In the genomic region with DNA sequence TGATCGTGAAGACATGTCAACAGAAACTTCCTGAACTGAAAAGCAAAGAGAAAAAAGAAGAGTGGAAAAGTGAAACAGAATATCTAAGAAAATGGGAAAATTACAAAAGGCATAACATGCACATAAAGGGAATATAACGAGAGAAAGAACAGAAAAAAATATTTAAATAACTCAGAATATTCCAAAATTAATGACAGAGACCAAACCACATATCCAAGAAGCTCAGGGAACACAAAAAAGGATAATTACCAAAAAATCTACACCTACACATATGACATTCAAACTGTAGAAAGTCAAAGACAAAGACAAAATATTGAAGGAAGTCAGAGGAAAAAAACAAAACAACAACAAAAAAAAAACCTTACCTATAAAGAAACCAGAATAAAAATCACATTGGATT, we compare ENCODE assay signal across 37 cellular contexts.
"Had no signal": no experiment of that assay in that cellular context is flagged by ENCODE, and none has a peak within 500 bp of the region (broad histone marks: within the 10 kb centered on the region; RNA-seq: fewer than 3 reads in every experiment).

No MANE protein-coding gene starts in this region.

- H3K36me3 ChIP-seq: adrenal gland, ascending aorta, brain microvascular endothelial cell, breast epithelium, cardiac muscle cell had no signal

- H3K4me1 ChIP-seq: adrenal gland, ascending aorta, body of pancreas, breast epithelium had no signal

- H3K9me3 Mint-ChIP-seq: activated naive CD4-positive, alpha-beta T cell treated with anti-CD3 and anti-CD28 coated beads for 36 hours; activated T-helper 1 cell treated with anti-CD3 and anti-CD28 coated beads, Interleukin-12 subunit alpha, Interleukin-12 subunit beta, Interleukin-2, Interleukin-4 antibody, amounts not matched to agents 30 ng/mL and 10 ng/mL and 1 ng/mL, durations not matched to agents 14 hours and 24 hours and 36 hours; activated T-helper 2 cell treated with anti-CD3 and anti-CD28 coated beads, Interferon-gamma antibody, Interleukin-2, Interleukin-4, amounts not matched to agents 10 μg/mL and 5 μg/mL and 100 μg/mL, durations not matched to agents 14 hours and 24 hours and 36 hours; central memory CD8-positive, alpha-beta T cell had no signal

- H3K27ac ChIP-seq: adrenal gland, ascending aorta, body of pancreas, brain microvascular endothelial cell, breast epithelium, cardiac muscle cell had no signal

- H3K27me3 ChIP-seq: adrenal gland, ascending aorta, body of pancreas, brain microvascular endothelial cell, breast epithelium, cardiac muscle cell had no signal

- H3K4me1 Mint-ChIP-seq: activated naive CD4-positive, alpha-beta T cell treated with anti-CD3 and anti-CD28 coated beads, Interleukin-2, amount 10 ng/mL, durations not matched to agents 7 days and 5 days; activated naive CD4-positive, alpha-beta T cell treated with anti-CD3 and anti-CD28 coated beads, Interleukin-2, amount 50 U/mL, for 24 hours; activated naive CD8-positive, alpha-beta T cell treated with anti-CD3 and anti-CD28 coated beads for 36 hours; activated naive CD8-positive, alpha-beta T cell treated with anti-CD3 and anti-CD28 coated beads, Interleukin-2, amount 10 ng/mL, durations not matched to agents 7 days and 5 days; activated naive CD8-positive, alpha-beta T cell treated with anti-CD3 and anti-CD28 coated beads, Interleukin-2, amount 50 U/mL, for 24 hours; activated T-helper 17 cell treated with anti-CD3 and anti-CD28 coated beads, Interleukin-2, amount 50 U/mL, for 72 hours; central memory CD8-positive, alpha-beta T cell had no signal

- H3K9me3 ChIP-seq: adrenal gland, ascending aorta, body of pancreas, breast epithelium had no signal

- H3K36me3 Mint-ChIP-seq: activated naive CD4-positive, alpha-beta T cell treated with anti-CD3 and anti-CD28 coated beads, Interleukin-2, amount 10 ng/mL, durations not matched to agents 7 days and 5 days; brain had no signal

- DNase-seq: activated effector memory CD4-positive, alpha-beta T cell treated with anti-CD3 and anti-CD28 coated beads, Interleukin-2, amount 50 U/mL, for 16 hours; activated effector memory CD4-positive, alpha-beta T cell treated with Interleukin-2 at 50 U/mL for 16 hours; activated gamma-delta T cell; activated gamma-delta T cell treated with Interleukin-2 at 50 U/mL for 16 hours; activated naive CD4-positive, alpha-beta T cell; activated naive CD4-positive, alpha-beta T cell treated with anti-CD3 and anti-CD28 coated beads for 36 hours; activated naive CD4-positive, alpha-beta T cell treated with anti-CD3 and anti-CD28 coated beads, Interleukin-2, amount 10 ng/mL, durations not matched to agents 7 days and 5 days; activated naive CD4-positive, alpha-beta T cell treated with anti-CD3 and anti-CD28 coated beads, Interleukin-2, amount 50 U/mL, for 16 hours; activated naive CD4-positive, alpha-beta T cell treated with Interleukin-2 at 50 U/mL for 16 hours; activated naive CD8-positive, alpha-beta T cell treated with anti-CD3 and anti-CD28 coated beads for 36 hours; activated naive CD8-positive, alpha-beta T cell treated with anti-CD3 and anti-CD28 coated beads, Interleukin-2, amount 10 ng/mL, durations not matched to agents 7 days and 5 days; activated naive CD8-positive, alpha-beta T cell treated with anti-CD3 and anti-CD28 coated beads, Interleukin-2, amount 50 U/mL, for 24 hours; activated T-cell treated with anti-CD3 and anti-CD28 coated beads, Interleukin-2, amount 50 U/mL, for 24 hours; activated T-cell treated with anti-CD3 and anti-CD28 coated beads, Interleukin-2, amount 50 U/mL, for 4 hours; activated T-cell treated with anti-CD3 and anti-CD28 coated beads, Interleukin-2, amount 50 U/mL, for 48 hours; activated T-cell treated with anti-CD3 and anti-CD28 coated beads, Interleukin-2, amount 50 U/mL, for 72 hours; adrenal gland; amniotic stem cell; amygdala; anterior cingulate cortex; aorta; body of pancreas; brain microvascular endothelial cell; caudate nucleus; central memory CD4-positive, alpha-beta T cell; cerebellar nuclear complex had no signal

- H3K27ac Mint-ChIP-seq: activated naive CD4-positive, alpha-beta T cell treated with anti-CD3 and anti-CD28 coated beads for 36 hours; activated naive CD4-positive, alpha-beta T cell treated with anti-CD3 and anti-CD28 coated beads, Interleukin-2, amount 10 ng/mL, durations not matched to agents 7 days and 5 days; activated naive CD4-positive, alpha-beta T cell treated with anti-CD3 and anti-CD28 coated beads, Interleukin-2, amount 50 U/mL, for 24 hours; activated naive CD4-positive, alpha-beta T cell treated with anti-CD3 and anti-CD28 coated beads, Interleukin-2, amount 50 U/mL, for 72 hours; activated naive CD8-positive, alpha-beta T cell; activated naive CD8-positive, alpha-beta T cell treated with anti-CD3 and anti-CD28 coated beads for 36 hours; activated naive CD8-positive, alpha-beta T cell treated with anti-CD3 and anti-CD28 coated beads, Interleukin-2, amount 10 ng/mL, durations not matched to agents 7 days and 5 days; activated naive CD8-positive, alpha-beta T cell treated with anti-CD3 and anti-CD28 coated beads, Interleukin-2, amount 50 U/mL, for 24 hours; activated T-cell treated with anti-CD3 and anti-CD28 coated beads, Interleukin-2, amount 50 U/mL, for 24 hours; activated T-cell treated with anti-CD3 and anti-CD28 coated beads, Interleukin-2, amount 50 U/mL, for 72 hours; activated T-helper 1 cell treated with anti-CD3 and anti-CD28 coated beads, Interleukin-12 subunit alpha, Interleukin-12 subunit beta, Interleukin-2, Interleukin-4 antibody, amounts not matched to agents 30 ng/mL and 10 ng/mL and 1 ng/mL, durations not matched to agents 14 hours and 24 hours and 36 hours; activated T-helper 17 cell treated with anti-CD3 and anti-CD28 coated beads, Interleukin-2, amount 50 U/mL, for 72 hours; activated T-helper 2 cell treated with anti-CD3 and anti-CD28 coated beads, Interferon-gamma antibody, Interleukin-2, Interleukin-4, amounts not matched to agents 10 μg/mL and 5 μg/mL and 100 μg/mL, durations not matched to agents 14 hours and 24 hours and 36 hours; brain had no signal

- H3K4me3 ChIP-seq: adrenal gland, ascending aorta, body of pancreas, breast epithelium, cardiac muscle cell had no signal

- H3K4me3 Mint-ChIP-seq: activated naive CD4-positive, alpha-beta T cell treated with anti-CD3 and anti-CD28 coated beads for 36 hours; activated naive CD4-positive, alpha-beta T cell treated with anti-CD3 and anti-CD28 coated beads, Interleukin-2, amount 10 ng/mL, durations not matched to agents 7 days and 5 days; activated naive CD4-positive, alpha-beta T cell treated with anti-CD3 and anti-CD28 coated beads, Interleukin-2, amount 50 U/mL, for 24 hours; activated naive CD8-positive, alpha-beta T cell; activated naive CD8-positive, alpha-beta T cell treated with anti-CD3 and anti-CD28 coated beads for 36 hours; activated naive CD8-positive, alpha-beta T cell treated with anti-CD3 and anti-CD28 coated beads, Interleukin-2, amount 10 ng/mL, durations not matched to agents 7 days and 5 days; activated naive CD8-positive, alpha-beta T cell treated with anti-CD3 and anti-CD28 coated beads, Interleukin-2, amount 50 U/mL, for 24 hours; activated T-cell treated with anti-CD3 and anti-CD28 coated beads, Interleukin-2, amount 50 U/mL, for 24 hours; activated T-cell treated with anti-CD3 and anti-CD28 coated beads, Interleukin-2, amount 50 U/mL, for 4 hours; activated T-cell treated with anti-CD3 and anti-CD28 coated beads, Interleukin-2, amount 50 U/mL, for 72 hours; activated T-helper 1 cell treated with anti-CD3 and anti-CD28 coated beads, Interleukin-12 subunit alpha, Interleukin-12 subunit beta, Interleukin-2, Interleukin-4 antibody, amounts not matched to agents 30 ng/mL and 10 ng/mL and 1 ng/mL, durations not matched to agents 14 hours and 24 hours and 36 hours; activated T-helper 17 cell treated with anti-CD3 and anti-CD28 coated beads, Interleukin-2, amount 50 U/mL, for 72 hours; brain; central memory CD8-positive, alpha-beta T cell had no signal
